Comparison of ENCODE assay signal across 14 cellular contexts in the genomic region with DNA sequence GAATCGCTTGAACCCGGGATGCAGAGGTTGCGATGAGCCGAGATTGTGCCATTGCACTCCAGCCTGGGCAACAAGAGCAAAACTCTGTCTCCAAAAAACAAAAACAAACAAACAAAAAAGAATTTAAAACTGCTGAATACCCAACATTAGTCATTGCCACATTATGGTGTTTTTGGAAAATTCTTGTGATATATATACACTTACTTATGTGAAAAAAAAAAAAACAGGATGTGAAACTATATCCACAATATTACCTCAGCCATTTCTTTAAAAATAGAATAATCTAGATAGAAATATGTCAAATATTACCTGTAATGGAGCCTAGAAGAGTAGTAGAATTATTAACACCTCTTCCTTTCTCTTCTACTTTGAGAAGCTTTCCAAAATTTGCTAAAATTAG.
"Had no signal": no experiment of that assay in that cellular context is flagged by ENCODE, and none has a peak within 500 bp of the region (broad histone marks: within the 10 kb centered on the region; RNA-seq: fewer than 3 reads in every experiment).

No MANE protein-coding gene starts in this region.

- H3K36me3 ChIP-seq: adrenal gland, left lung, right atrium auricular region, upper lobe of right lung had no signal

- ATAC-seq: activated CD8-positive, alpha-beta T cell treated with anti-CD3 and anti-CD28 coated beads, Interleukin-2, amount 10 ng/mL, durations not matched to agents 7 days and 5 days; esophagus mucosa; left lung; natural killer cell treated with Interleukin-12 subunit alpha and Interleukin-12 subunit beta and Interleukin-15 and Interleukin-18, amount 100 ng/mL, for 72 hours; stimulated activated naive CD8-positive, alpha-beta T cell treated with anti-CD3 and anti-CD28 coated beads, Interleukin-15, Interleukin-2, amounts not matched to agents 100 U/mL and 50 U/mL, for 24 hours; T-helper 17 cell; upper lobe of right lung had no signal

- H3K27ac ChIP-seq: adrenal gland, left lung, right atrium auricular region, upper lobe of right lung had no signal

- H3K27me3 ChIP-seq: adrenal gland, left lung, right atrium auricular region, upper lobe of right lung had no signal

- H3K4me3 ChIP-seq: adrenal gland, left lung, right atrium auricular region, upper lobe of right lung had no signal

- DNase-seq: activated B cell treated with CpG ODN at 0.5 μM for 24 hours; activated CD4-positive, alpha-beta T cell treated with anti-CD3 and anti-CD28 coated beads for 48 hours; activated CD8-positive, alpha-beta memory T cell treated with anti-CD3 and anti-CD28 coated beads, Interleukin-2, amount 50 U/mL, for 4 hours; activated CD8-positive, alpha-beta T cell treated with anti-CD3 and anti-CD28 coated beads, Interleukin-2, amount 10 ng/mL, durations not matched to agents 7 days and 5 days; activated effector memory CD4-positive, alpha-beta T cell treated with anti-CD3 and anti-CD28 coated beads, Interleukin-2, amount 50 U/mL, for 16 hours; activated T-cell treated with anti-CD3 and anti-CD28 coated beads, Interleukin-2, amount 50 U/mL, for 48 hours; adrenal gland; left lung; stimulated activated naive CD8-positive, alpha-beta T cell treated with anti-CD3 and anti-CD28 coated beads, Interleukin-15, Interleukin-2, amounts not matched to agents 100 U/mL and 50 U/mL, for 24 hours; T-helper 17 cell; upper lobe of right lung had no signal

- H3K9me3 ChIP-seq: adrenal gland, left lung, upper lobe of right lung had no signal
